Comparison of ENCODE assay signal across 12 cellular contexts in genomic region chr6:158086706-158087518, GRCh38.
DNase-seq lines count a peak whose midpoint lies in the region; ATAC-seq and TF ChIP-seq lines count a peak whose summit lies in the region.
"Had no signal": no experiment of that assay in that cellular context is flagged by ENCODE, and none has a peak within 500 bp of the region (broad histone marks: within the 10 kb centered on the region; RNA-seq: fewer than 3 reads in every experiment).

No MANE protein-coding gene starts in this region.

- TF ChIP-seq CTCF in esophagus muscularis mucosa (IDR thresholded peaks at IDR 0.05) (no peak), GM10248 (IDR thresholded peaks at IDR 0.05; ENCODE audit: control extremely low read depth, extremely low read depth, low read depth, missing control alignments) (no peak)

- intact Hi-C loops in esophagus muscularis mucosa (cut with DNase I) = no loop called here

- H3K9me3 ChIP-seq in esophagus muscularis mucosa = no peaks in the 10 kb centered on the region
- H3K9me3 ChIP-seq: uterus had no signal

- POLR2A ChIA-PET in GM10248 (lab: Yijun Ruan, JAX) = no interaction called here

- WGBS in esophagus muscularis mucosa = 75% methylated on average over 35 of the region's 38 CpGs

- CTCF ChIA-PET in GM10248 (lab: Yijun Ruan, JAX) = interaction anchor here (0.9 to 8.7 kb wide), 2 partner anchors 14 to 25 kb away, joined by 4 to 59 read pairs; no protein-coding TSS in a partner anchor

- H3K4me1 ChIP-seq in esophagus muscularis mucosa = peaks cover 8 to 24% (median 14%) of the 10 kb centered on the region in 4 donors
- H3K4me1 ChIP-seq: uterus had no signal

- ATAC-seq in HG02884 (IDR thresholded peaks at IDR 0.05; ENCODE audit: unreplicated experiment) = no peak

- peaks cover 11 to 84% (median 63%) of the 10 kb centered on the region in 4 donors for H3K36me3 ChIP-seq in esophagus muscularis mucosa
- H3K36me3 ChIP-seq: uterus had no signal

- no peak for TF ChIP-seq POLR2A in esophagus muscularis mucosa (IDR thresholded peaks at IDR 0.05; ENCODE audit: low read depth)

- no peak overlapping the region for H3K4me3 ChIP-seq in esophagus muscularis mucosa
- H3K4me3 ChIP-seq: uterus had no signal

- no peak for TF ChIP-seq EP300 in esophagus muscularis mucosa (IDR thresholded peaks at IDR 0.05)

- DNase-seq in DMS79 treated with DMSO at 0.1 percent for 48 hours (lab: John Stamatoyannopoulos, UW) (peak; percentile 48), NCI-H1105 (lab: John Stamatoyannopoulos, UW) (peak; percentile 25), esophagus muscularis mucosa (ENCODE audit: extremely low spot score) (no peak), occipital lobe (lab: John Stamatoyannopoulos, UW) (peak; percentile 16), GM10248 (ENCODE audit: extremely low spot score) (no peak), SW480 (ENCODE audit: low spot score) (no peak), activated gamma-delta T cell treated with Interleukin-2 at 50 U/mL for 16 hours (no peak)
- DNase-seq: CD8-positive, alpha-beta memory T cell; NCI-H82; uterus had no signal

- no peaks in the 10 kb centered on the region for H3K27me3 ChIP-seq in esophagus muscularis mucosa
- H3K27me3 ChIP-seq: uterus had no signal

- peak overlapping the region; percentile 0 to 44 (median 8) for H3K27ac ChIP-seq in esophagus muscularis mucosa (replicated peaks in 1 of 4)
- H3K27ac ChIP-seq: VCaP had no signal

Comparison
In these comparisons a context has a peak if more than half of its experiments do, and no peak if none do; other contexts are left out.
1. DNase-seq: peak in DMS79 treated with DMSO at 0.1 percent for 48 hours (single experiment), NCI-H1105 (single experiment) and occipital lobe (single experiment); none in esophagus muscularis mucosa (single experiment), GM10248 (single experiment), SW480 (single experiment) and activated gamma-delta T cell treated with Interleukin-2 at 50 U/mL for 16 hours (single experiment).